In genomic region chr9:115024925-115025535, GRCh38 we compare ENCODE assay signal across 16 cellular contexts.
DNase-seq lines count a peak whose midpoint lies in the region; ATAC-seq and TF ChIP-seq lines count a peak whose summit lies in the region.
"Had no signal": no experiment of that assay in that cellular context is flagged by ENCODE, and none has a peak within 500 bp of the region (broad histone marks: within the 10 kb centered on the region; RNA-seq: fewer than 3 reads in every experiment).

No MANE protein-coding gene starts in this region.

- H2BK15ac ChIP-seq in mesendoderm (replicated peaks; ENCODE audit: low read depth), result no peak overlapping the region

- H2BK5ac ChIP-seq in mesendoderm (ENCODE audit: low read length), result no peak overlapping the region

- no peak overlapping the region for H3K9ac ChIP-seq in mammary epithelial cell (ENCODE audit: insufficient read depth, low read length)
- no peak overlapping the region for H3K9ac ChIP-seq in mesendoderm (ENCODE audit: low read length)
- H3K9ac ChIP-seq: GM23248, KMS-11 had no signal

- peak overlapping the region; percentile 21 for H2AFZ ChIP-seq in mammary epithelial cell (ENCODE audit: low read depth, low read length)
- H2AFZ ChIP-seq: GM23248 had no signal

- 14% methylated on average over 5 of the region's 5 CpGs for WGBS in mammary epithelial cell (ENCODE audit: low coverage, missing lambda C conversion rate)
- WGBS in mesendoderm (ENCODE audit: extremely low coverage, insufficient coverage, low lambda C conversion rate), result no CpG with 5 or more reads among the region's 5 CpGs

- no peak for ATAC-seq in left lobe of liver

- H3K79me1 ChIP-seq in mesendoderm (ENCODE audit: low read length), result no peaks in the 10 kb centered on the region

- H3K36me3 ChIP-seq in mammary epithelial cell (ENCODE audit: insufficient read depth, low read length) (no peaks in the 10 kb centered on the region), mesendoderm (ENCODE audit: control insufficient read depth, insufficient read depth, low read length) (peaks cover 14% of the 10 kb centered on the region)
- H3K36me3 ChIP-seq: BE2C had no signal

- no peaks in the 10 kb centered on the region for H3K9me3 ChIP-seq in mammary epithelial cell (replicated peaks; ENCODE audit: insufficient read depth, low read length)
- H3K9me3 ChIP-seq: BE2C had no signal

- in situ Hi-C loops in mammary epithelial cell (cut with MboI; ENCODE audit: low sequenced_read_pairs in 2 of 2), result no loop called here

- H4K8ac ChIP-seq in mesendoderm (ENCODE audit: low read depth, low read length), result no peak overlapping the region

- H3K9me3 Mint-ChIP-seq in type B pancreatic cell, result no peaks in the 10 kb centered on the region
- no peaks in the 10 kb centered on the region for H3K9me3 Mint-ChIP-seq in activated T-helper 1 cell treated with anti-CD3 and anti-CD28 coated beads, Interleukin-12 subunit alpha, Interleukin-12 subunit beta, Interleukin-2, Interleukin-4 antibody, amounts not matched to agents 30 ng/mL and 10 ng/mL and 1 ng/mL, durations not matched to agents 14 hours and 24 hours and 36 hours
- H3K9me3 Mint-ChIP-seq: CD4-positive, alpha-beta memory T cell had no signal

- H3K27ac Mint-ChIP-seq in type B pancreatic cell, result peak overlapping the region; percentile 55
- no peak overlapping the region for H3K27ac Mint-ChIP-seq in activated T-helper 1 cell treated with anti-CD3 and anti-CD28 coated beads, Interleukin-12 subunit alpha, Interleukin-12 subunit beta, Interleukin-2, Interleukin-4 antibody, amounts not matched to agents 30 ng/mL and 10 ng/mL and 1 ng/mL, durations not matched to agents 14 hours and 24 hours and 36 hours
- H3K27ac Mint-ChIP-seq: CD4-positive, alpha-beta memory T cell had no signal

- no peak overlapping the region for H2AK5ac ChIP-seq in mesendoderm (ENCODE audit: low read length)

- no peaks in the 10 kb centered on the region for H4K20me1 ChIP-seq in mammary epithelial cell (ENCODE audit: insufficient read depth, low read length)

- no peak overlapping the region for H3K4me3 Mint-ChIP-seq in type B pancreatic cell
- H3K4me3 Mint-ChIP-seq in activated T-helper 1 cell treated with anti-CD3 and anti-CD28 coated beads, Interleukin-12 subunit alpha, Interleukin-12 subunit beta, Interleukin-2, Interleukin-4 antibody, amounts not matched to agents 30 ng/mL and 10 ng/mL and 1 ng/mL, durations not matched to agents 14 hours and 24 hours and 36 hours, result no peak overlapping the region
- H3K4me3 Mint-ChIP-seq: CD4-positive, alpha-beta memory T cell had no signal

- H3K4me2 ChIP-seq in mammary epithelial cell (ENCODE audit: insufficient read depth, low read depth, low read length), result no peak overlapping the region
- no peak overlapping the region for H3K4me2 ChIP-seq in mesendoderm (ENCODE audit: low read length)
- H3K4me2 ChIP-seq: KMS-11 had no signal

- H3K36me3 Mint-ChIP-seq in type B pancreatic cell, result peaks cover 20% of the 10 kb centered on the region
- peaks cover 3% of the 10 kb centered on the region for H3K36me3 Mint-ChIP-seq in activated T-helper 1 cell treated with anti-CD3 and anti-CD28 coated beads, Interleukin-12 subunit alpha, Interleukin-12 subunit beta, Interleukin-2, Interleukin-4 antibody, amounts not matched to agents 30 ng/mL and 10 ng/mL and 1 ng/mL, durations not matched to agents 14 hours and 24 hours and 36 hours (ENCODE audit: low read depth)
- H3K36me3 Mint-ChIP-seq: CD4-positive, alpha-beta memory T cell had no signal

- H3K4me1 Mint-ChIP-seq in type B pancreatic cell (ENCODE audit: unreplicated experiment), result no peaks in the 10 kb centered on the region
- H3K4me1 Mint-ChIP-seq in activated T-helper 1 cell treated with anti-CD3 and anti-CD28 coated beads, Interleukin-12 subunit alpha, Interleukin-12 subunit beta, Interleukin-2, Interleukin-4 antibody, amounts not matched to agents 30 ng/mL and 10 ng/mL and 1 ng/mL, durations not matched to agents 14 hours and 24 hours and 36 hours (ENCODE audit: low read depth), result peaks cover 12% of the 10 kb centered on the region

- no peak for TF ChIP-seq CTCF in mammary epithelial cell (conservative IDR thresholded peaks at IDR 0.05 in 1 of 2, IDR thresholded peaks at IDR 0.05 in 1 of 2; ENCODE audit: extremely low read depth in 1 of 2, insufficient read depth in 1 of 2, low read depth in 1 of 2, low read length in 2 of 2)
- TF ChIP-seq CTCF in type B pancreatic cell (conservative IDR thresholded peaks at IDR 0.05), result no peak

- H4K5ac ChIP-seq in mesendoderm (ENCODE audit: low read length), result no peak overlapping the region

- dilution Hi-C loops in mammary epithelial cell (cut with HindIII; ENCODE audit: low sequenced_read_pairs), result no loop called here

- H3K23ac ChIP-seq in mesendoderm (ENCODE audit: low read length), result no peak overlapping the region

- no peaks in the 10 kb centered on the region for H3K79me2 ChIP-seq in mammary epithelial cell (ENCODE audit: insufficient read depth, low read length)
- H3K79me2 ChIP-seq in mesendoderm (ENCODE audit: control insufficient read depth, insufficient read depth, low read length), result no peaks in the 10 kb centered on the region

- H3K4me3 ChIP-seq in mammary epithelial cell (replicated peaks in 1 of 3; ENCODE audit: insufficient read depth in 1 of 3, low read depth in 2 of 3, low read length in 3 of 3) (no peak overlapping the region), mesendoderm (ENCODE audit: low read length) (no peak overlapping the region)
- H3K4me3 ChIP-seq: GM23248 had no signal

- BruUV-seq in mammary epithelial cell (replicated peaks; lab: Mats Ljungman, UMichigan), result no TSS peak

- H3K56ac ChIP-seq in mesendoderm (ENCODE audit: low read length), result no peak overlapping the region

- CTCF ChIA-PET in mammary epithelial cell (lab: Charles Lee; ENCODE audit: low non-redundant PET), result no interaction called here

- H3K27me3 Mint-ChIP-seq in type B pancreatic cell, result no peaks in the 10 kb centered on the region
- H3K27me3 Mint-ChIP-seq in activated T-helper 1 cell treated with anti-CD3 and anti-CD28 coated beads, Interleukin-12 subunit alpha, Interleukin-12 subunit beta, Interleukin-2, Interleukin-4 antibody, amounts not matched to agents 30 ng/mL and 10 ng/mL and 1 ng/mL, durations not matched to agents 14 hours and 24 hours and 36 hours (ENCODE audit: insufficient read depth), result peaks cover 2% of the 10 kb centered on the region

- no peak overlapping the region for H3K4ac ChIP-seq in mesendoderm (ENCODE audit: low read depth, low read length)

- no peak overlapping the region for H2BK120ac ChIP-seq in mesendoderm (ENCODE audit: low read depth, low read length)

- DNase-seq in M059J (ENCODE audit: low read depth) (peak; percentile 82), mammary epithelial cell (no peak), mesendoderm (peak; percentile 62), type B pancreatic cell (ENCODE audit: extremely low spot score, unreplicated experiment) (no peak), left lobe of liver (ENCODE audit: low spot score) (no peak)
- DNase-seq in activated T-helper 1 cell treated with anti-CD3 and anti-CD28 coated beads, Interleukin-12 subunit alpha, Interleukin-12 subunit beta, Interleukin-2, Interleukin-4 antibody, amounts not matched to agents 30 ng/mL and 10 ng/mL and 1 ng/mL, durations not matched to agents 14 hours and 24 hours and 36 hours (ENCODE audit: low spot score), result no peak
- no peak for DNase-seq in activated CD8-positive, alpha-beta memory T cell treated with anti-CD3 and anti-CD28 coated beads for 24 hours
- DNase-seq: BE2C; CD4-positive, alpha-beta memory T cell; GM23248; MM.1S; NCI-H1105; NCI-H1694 treated with DMSO at 0.1 percent for 48 hours; NCI-H446 treated with DMSO at 0.1 percent for 48 hours; SHP77 treated with DMSO at 0.1 percent for 48 hours had no signal

- peaks cover 41% of the 10 kb centered on the region for H3K4me1 ChIP-seq in mammary epithelial cell (ENCODE audit: insufficient read depth, low read length)
- peaks cover 14% of the 10 kb centered on the region for H3K4me1 ChIP-seq in mesendoderm (ENCODE audit: control insufficient read depth, low read depth, low read length)
- H3K4me1 ChIP-seq: BE2C had no signal

- intact Hi-C loops in mammary epithelial cell (cut with micrococcal nuclease), result no loop called here
- intact Hi-C loops in activated T-helper 1 cell treated with anti-CD3 and anti-CD28 coated beads, Interleukin-12 subunit alpha, Interleukin-12 subunit beta, Interleukin-2, Interleukin-4 antibody, amounts not matched to agents 30 ng/mL and 10 ng/mL and 1 ng/mL, durations not matched to agents 14 hours and 24 hours and 36 hours (cut with micrococcal nuclease), result no loop called here

- H3K18ac ChIP-seq in mesendoderm (ENCODE audit: low read length), result no peak overlapping the region

- no peak overlapping the region for H3K27ac ChIP-seq in mammary epithelial cell (ENCODE audit: insufficient read depth, low read depth, low read length)
- H3K27ac ChIP-seq in mesendoderm (ENCODE audit: low read depth, low read length), result no peak overlapping the region
- H3K27ac ChIP-seq: GM23248, KMS-11 had no signal

- H3K27me3 ChIP-seq in mammary epithelial cell (ENCODE audit: insufficient read depth, low read length) (no peaks in the 10 kb centered on the region), mesendoderm (ENCODE audit: insufficient read depth, low read length, poor library complexity) (no peaks in the 10 kb centered on the region)
- H3K27me3 ChIP-seq: BE2C had no signal

Comparison
In these comparisons a context has a peak if more than half of its experiments do, and no peak if none do; other contexts are left out.
1. DNase-seq: peak in M059J (single experiment) and mesendoderm (single experiment); none in mammary epithelial cell (single experiment), type B pancreatic cell (single experiment), activated T-helper 1 cell treated with anti-CD3 and anti-CD28 coated beads, Interleukin-12 subunit alpha, Interleukin-12 subunit beta, Interleukin-2, Interleukin-4 antibody, amounts not matched to agents 30 ng/mL and 10 ng/mL and 1 ng/mL, durations not matched to agents 14 hours and 24 hours and 36 hours (single experiment), left lobe of liver (single experiment) and activated CD8-positive, alpha-beta memory T cell treated with anti-CD3 and anti-CD28 coated beads for 24 hours (single experiment).